31 cellular contexts compared by ENCODE assay signal in genomic region chr11:79400206-79400605, GRCh38. TPM values are rescaled to one million over a fixed set of nuclear protein-coding genes. Genes with fewer than 3 reads are reported as not detected.
"Had no signal": no experiment of that assay in that cellular context is flagged by ENCODE, and none has a peak within 500 bp of the region (broad histone marks: within the 10 kb centered on the region; RNA-seq: fewer than 3 reads in every experiment).

No MANE protein-coding gene starts in this region.

- H3K27me3 ChIP-seq: ascending aorta, breast epithelium, cardiac muscle cell, colonic mucosa, esophagus muscularis mucosa, foreskin keratinocyte, gastrocnemius medialis, heart left ventricle had no signal

- H3K4me1 Mint-ChIP-seq: activated CD4-positive, alpha-beta memory T cell treated with anti-CD3 and anti-CD28 coated beads, Interleukin-2, amount 10 ng/mL, durations not matched to agents 7 days and 5 days; activated CD4-positive, alpha-beta T cell treated with anti-CD3 and anti-CD28 coated beads, Interleukin-2, amount 10 ng/mL, durations not matched to agents 7 days and 5 days; activated naive CD4-positive, alpha-beta T cell treated with anti-CD3 and anti-CD28 coated beads, Interleukin-2, amount 10 ng/mL, durations not matched to agents 7 days and 5 days; activated naive CD8-positive, alpha-beta T cell treated with anti-CD3 and anti-CD28 coated beads, Interleukin-2, amount 10 ng/mL, durations not matched to agents 7 days and 5 days had no signal

- H3K4me1 ChIP-seq: ascending aorta, breast epithelium, colonic mucosa, gastrocnemius medialis, heart left ventricle had no signal

- H3K9me3 Mint-ChIP-seq: activated CD4-positive, alpha-beta memory T cell treated with anti-CD3 and anti-CD28 coated beads, Interleukin-2, amount 10 ng/mL, durations not matched to agents 7 days and 5 days; activated CD4-positive, alpha-beta T cell treated with anti-CD3 and anti-CD28 coated beads, Interleukin-2, amount 10 ng/mL, durations not matched to agents 7 days and 5 days; activated naive CD4-positive, alpha-beta T cell treated with anti-CD3 and anti-CD28 coated beads, Interleukin-2, amount 10 ng/mL, durations not matched to agents 7 days and 5 days; activated naive CD4-positive, alpha-beta T cell treated with anti-CD3 and anti-CD28 coated beads, Interleukin-2, amount 50 U/mL, for 72 hours; activated T-cell treated with anti-CD3 and anti-CD28 coated beads, Interleukin-2, amount 50 U/mL, for 24 hours; WTC11 had no signal

- H3K27ac Mint-ChIP-seq: activated CD4-positive, alpha-beta memory T cell treated with anti-CD3 and anti-CD28 coated beads, Interleukin-2, amount 10 ng/mL, durations not matched to agents 7 days and 5 days; activated CD4-positive, alpha-beta T cell treated with anti-CD3 and anti-CD28 coated beads, Interleukin-2, amount 10 ng/mL, durations not matched to agents 7 days and 5 days; activated naive CD4-positive, alpha-beta T cell treated with anti-CD3 and anti-CD28 coated beads, Interleukin-2, amount 10 ng/mL, durations not matched to agents 7 days and 5 days; activated naive CD4-positive, alpha-beta T cell treated with anti-CD3 and anti-CD28 coated beads, Interleukin-2, amount 50 U/mL, for 72 hours; activated naive CD8-positive, alpha-beta T cell treated with anti-CD3 and anti-CD28 coated beads, Interleukin-2, amount 10 ng/mL, durations not matched to agents 7 days and 5 days; activated T-cell treated with anti-CD3 and anti-CD28 coated beads, Interleukin-2, amount 50 U/mL, for 24 hours; activated T-cell treated with anti-CD3 and anti-CD28 coated beads, Interleukin-2, amount 50 U/mL, for 72 hours; brain; WTC11 had no signal

- H3K9me3 ChIP-seq: ascending aorta, breast epithelium, colonic mucosa, esophagus muscularis mucosa, gastrocnemius medialis, heart left ventricle had no signal

- H3K27ac ChIP-seq: ascending aorta, breast epithelium, cardiac muscle cell, colonic mucosa, esophagus muscularis mucosa, foreskin keratinocyte, gastrocnemius medialis, heart left ventricle, VCaP had no signal

- H3K4me3 ChIP-seq: ascending aorta, breast epithelium, cardiac muscle cell, colonic mucosa, esophagus muscularis mucosa, gastrocnemius medialis, heart left ventricle had no signal

- DNase-seq: activated CD4-positive, alpha-beta memory T cell treated with anti-CD3 and anti-CD28 coated beads, Interleukin-2, amount 10 ng/mL, durations not matched to agents 7 days and 5 days; activated CD4-positive, alpha-beta T cell treated with anti-CD3 and anti-CD28 coated beads for 1 hour; activated CD4-positive, alpha-beta T cell treated with anti-CD3 and anti-CD28 coated beads for 4 hours; activated CD4-positive, alpha-beta T cell treated with anti-CD3 and anti-CD28 coated beads, Interleukin-2, amount 50 U/mL, for 4 hours; activated CD8-positive, alpha-beta memory T cell treated with anti-CD3 and anti-CD28 coated beads, Interleukin-2, amount 50 U/mL, for 48 hours; activated gamma-delta T cell; activated naive CD4-positive, alpha-beta T cell; activated naive CD4-positive, alpha-beta T cell treated with anti-CD3 and anti-CD28 coated beads, Interleukin-2, amount 10 ng/mL, durations not matched to agents 7 days and 5 days; activated naive CD8-positive, alpha-beta T cell treated with anti-CD3 and anti-CD28 coated beads, Interleukin-2, amount 10 ng/mL, durations not matched to agents 7 days and 5 days; activated T-cell treated with anti-CD3 and anti-CD28 coated beads for 4 hours; activated T-cell treated with anti-CD3 and anti-CD28 coated beads, Interleukin-2, amount 50 U/mL, for 24 hours; central memory CD4-positive, alpha-beta T cell; cerebellar nuclear complex; effector memory CD4-positive, alpha-beta T cell; foreskin keratinocyte; gastrocnemius medialis; T-helper 9 cell had no signal

- H3K36me3 Mint-ChIP-seq: activated naive CD4-positive, alpha-beta T cell treated with anti-CD3 and anti-CD28 coated beads, Interleukin-2, amount 10 ng/mL, durations not matched to agents 7 days and 5 days; activated naive CD4-positive, alpha-beta T cell treated with anti-CD3 and anti-CD28 coated beads, Interleukin-2, amount 50 U/mL, for 72 hours; activated naive CD8-positive, alpha-beta T cell treated with anti-CD3 and anti-CD28 coated beads, Interleukin-2, amount 10 ng/mL, durations not matched to agents 7 days and 5 days; WTC11 had no signal

- H3K27me3 Mint-ChIP-seq: activated CD4-positive, alpha-beta memory T cell treated with anti-CD3 and anti-CD28 coated beads, Interleukin-2, amount 10 ng/mL, durations not matched to agents 7 days and 5 days; activated CD4-positive, alpha-beta T cell treated with anti-CD3 and anti-CD28 coated beads, Interleukin-2, amount 10 ng/mL, durations not matched to agents 7 days and 5 days; activated naive CD4-positive, alpha-beta T cell treated with anti-CD3 and anti-CD28 coated beads, Interleukin-2, amount 10 ng/mL, durations not matched to agents 7 days and 5 days; activated naive CD8-positive, alpha-beta T cell treated with anti-CD3 and anti-CD28 coated beads, Interleukin-2, amount 10 ng/mL, durations not matched to agents 7 days and 5 days; activated T-cell treated with anti-CD3 and anti-CD28 coated beads, Interleukin-2, amount 50 U/mL, for 24 hours; brain had no signal

- H3K4me3 Mint-ChIP-seq: activated CD4-positive, alpha-beta memory T cell treated with anti-CD3 and anti-CD28 coated beads, Interleukin-2, amount 10 ng/mL, durations not matched to agents 7 days and 5 days; activated CD4-positive, alpha-beta T cell treated with anti-CD3 and anti-CD28 coated beads, Interleukin-2, amount 10 ng/mL, durations not matched to agents 7 days and 5 days; activated naive CD4-positive, alpha-beta T cell treated with anti-CD3 and anti-CD28 coated beads, Interleukin-2, amount 10 ng/mL, durations not matched to agents 7 days and 5 days; activated naive CD8-positive, alpha-beta T cell treated with anti-CD3 and anti-CD28 coated beads, Interleukin-2, amount 10 ng/mL, durations not matched to agents 7 days and 5 days; activated T-cell treated with anti-CD3 and anti-CD28 coated beads, Interleukin-2, amount 50 U/mL, for 24 hours; activated T-cell treated with anti-CD3 and anti-CD28 coated beads, Interleukin-2, amount 50 U/mL, for 72 hours; brain; WTC11 had no signal

- H3K36me3 ChIP-seq: ascending aorta, breast epithelium, cardiac muscle cell, colonic mucosa, esophagus muscularis mucosa, gastrocnemius medialis, heart left ventricle had no signal

RNA-seq across cellular contexts. Expression of gene TENM4, which starts 40.6 kb away (rescaled TPM):
- total RNA-seq: activated CD4-positive, alpha-beta memory T cell treated with anti-CD3 and anti-CD28 coated beads, Interleukin-2, amount 10 ng/mL, durations not matched to agents 7 days and 5 days; activated CD4-positive, alpha-beta T cell treated with anti-CD3 and anti-CD28 coated beads, Interleukin-2, amount 10 ng/mL, durations not matched to agents 7 days and 5 days; activated naive CD4-positive, alpha-beta T cell treated with anti-CD3 and anti-CD28 coated beads, Interleukin-2, amount 50 U/mL, for 72 hours; activated naive CD8-positive, alpha-beta T cell treated with anti-CD3 and anti-CD28 coated beads, Interleukin-2, amount 10 ng/mL, durations not matched to agents 7 days and 5 days; T-helper 1 cell treated with Interleukin-12 subunit alpha and Interleukin-12 subunit beta and Interleukin-4 antibody, amounts not matched to agents 30 ng/mL and 1 ng/mL, for 36 hours; T-helper 2 cell treated with Interferon-gamma antibody and Interleukin-4, amounts not matched to agents 100 ng/mL and 5 ng/mL, for 36 hours had no signal
